ENCODE assay signal across 1 cellular context in genomic region chr5:140296289-140296688, GRCh38.
TF ChIP-seq lines count a peak whose summit lies in the region.

No MANE protein-coding gene starts in this region.

TF ChIP-seq in GM12878, 131 proteins besides CTCF, POLR2A, EP300 and RAD21:
- no peak for TF ChIP-seq IRF4 (IDR thresholded peaks at IDR 0.05; ENCODE audit: low read depth, low read length)
- no peak for TF ChIP-seq YY1 (IDR thresholded peaks at IDR 0.05; ENCODE audit: low read depth, low read length)
- TF ChIP-seq CREB1 (IDR thresholded peaks at IDR 0.05; ENCODE audit: low read depth) = no peak
- TF ChIP-seq RCOR1 (conservative IDR thresholded peaks at IDR 0.05; ENCODE audit: low read depth, low read length) = no peak
- no peak for TF ChIP-seq PAX5 (IDR thresholded peaks at IDR 0.05; ENCODE audit: borderline replicate concordance, low read depth, low read length)
- no peak for TF ChIP-seq PBX3 (IDR thresholded peaks at IDR 0.05; ENCODE audit: insufficient replicate concordance, low read depth, low read length)
